ENCODE assay signal across 8 cellular contexts in genomic region chr1:50422946-50423669, GRCh38.
DNase-seq lines count a peak whose midpoint lies in the region; ATAC-seq lines count a peak whose summit lies in the region.

Gene DMRTA2 (minus strand): TSS chr1:50423443. CDS start chr1:50421536, 1,907 bp downstream.

- peaks cover 100% of the 10 kb centered on the region for H3K27me3 ChIP-seq in HUES48 (ENCODE audit: control insufficient read depth, insufficient read depth, low read length)

- no peak within 1 kb of the TSS for H3K27ac ChIP-seq in HUES48 (ENCODE audit: low read depth, low read length)

- peak; percentile 67 for DNase-seq in D341Med (ENCODE audit: low spot score)
- DNase-seq in SW480 (ENCODE audit: low spot score), result peak; percentile 42
- DNase-seq in head of caudate nucleus, result peak in 22 of 42 donors; percentile 7 to 68 (median 34)
- peak; percentile 39 for DNase-seq in putamen (ENCODE audit: low spot score)
- no peak for DNase-seq in stimulated activated CD4-positive, alpha-beta T cell treated with anti-CD3 and anti-CD28 coated beads, Interleukin-4, amount 100 ng/mL, for 24 hours

- no peaks in the 10 kb centered on the region for H3K36me3 ChIP-seq in HUES48 (ENCODE audit: control insufficient read depth, insufficient read depth, low read length)

- intact Hi-C loops in head of caudate nucleus (cut with DNase I), result no loop called here

- H3K4me1 ChIP-seq in HUES48 (ENCODE audit: control insufficient read depth, insufficient read depth, low read length), result peaks cover 36% of the 10 kb centered on the region

- H3K9me3 ChIP-seq in HUES48 (ENCODE audit: control insufficient read depth, insufficient read depth, low read length), result no peaks in the 10 kb centered on the region

- peak within 1 kb of the TSS; percentile 47 for H3K4me3 ChIP-seq in HUES48 (ENCODE audit: low read depth, low read length)

- H3K9ac ChIP-seq in HUES48 (ENCODE audit: low read depth, low read length), result no peak within 1 kb of the TSS

- ATAC-seq in HG02870 (IDR thresholded peaks at IDR 0.05; ENCODE audit: unreplicated experiment), result no peak
- ATAC-seq in GM18870 (IDR thresholded peaks at IDR 0.05; ENCODE audit: unreplicated experiment), result no peak
